In genomic region chr1:89844860-89845259, GRCh38 we compare ENCODE assay signal across 1 cellular context.
TF ChIP-seq lines count a peak whose summit lies in the region.

No MANE protein-coding gene starts in this region.

TF ChIP-seq in WTC11, 78 proteins besides CTCF, POLR2A, EP300 and RAD21 (continued from another document):
- TF ChIP-seq IRF1 (CRISPR knock-in tag; IDR thresholded peaks at IDR 0.05) = no peak
- TF ChIP-seq FOXJ3 (CRISPR knock-in tag; IDR thresholded peaks at IDR 0.05; ENCODE audit: borderline replicate concordance) = no peak
- no peak for TF ChIP-seq NFYB (CRISPR knock-in tag; conservative IDR thresholded peaks at IDR 0.05; ENCODE audit: low read depth)
- TF ChIP-seq TEAD1 (CRISPR knock-in tag; IDR thresholded peaks at IDR 0.05) = no peak
- TF ChIP-seq ZNF263 (CRISPR knock-in tag; IDR thresholded peaks at IDR 0.05; ENCODE audit: low read depth) = no peak
